In genomic region chr6:30716879-30717128, GRCh38 we compare ENCODE assay signal across 1 cellular context.
TF ChIP-seq lines count a peak whose summit lies in the region.

No MANE protein-coding gene starts in this region.

TF ChIP-seq in H1, 55 proteins besides CTCF, POLR2A, EP300 and RAD21:
- TF ChIP-seq SAP30 (IDR thresholded peaks at IDR 0.05; ENCODE audit: insufficient read depth, insufficient replicate concordance, low read length) (peak; percentile 81), SIN3A (conservative IDR thresholded peaks at IDR 0.05 in 1 of 2, IDR thresholded peaks at IDR 0.05 in 1 of 2; ENCODE audit: low read depth in 1 of 2, low read length in 2 of 2) (peak; percentile 83 to 87; a peak in 3 of 4 replicates), CHD2 (IDR thresholded peaks at IDR 0.05; ENCODE audit: low read length) (no peak)
